Comparison of ENCODE assay signal across 12 cellular contexts in genomic region chr5:136087961-136088871, GRCh38. TPM values are rescaled to one million over a fixed set of nuclear protein-coding genes. Genes with fewer than 3 reads are reported as not detected.
DNase-seq lines count a peak whose midpoint lies in the region; ATAC-seq, FAIRE-seq and TF ChIP-seq lines count a peak whose summit lies in the region.
"Had no signal": no experiment of that assay in that cellular context is flagged by ENCODE, and none has a peak within 500 bp of the region (broad histone marks: within the 10 kb centered on the region; RNA-seq: fewer than 3 reads in every experiment).

No MANE protein-coding gene starts in this region.

- no peak for TF ChIP-seq CTCF in ascending aorta (IDR thresholded peaks at IDR 0.05)
- TF ChIP-seq CTCF in heart right ventricle (IDR thresholded peaks at IDR 0.05): no peak
- TF ChIP-seq CTCF in pancreas (IDR thresholded peaks at IDR 0.05): no peak

- H3K27ac ChIP-seq in ascending aorta (peak overlapping the region; percentile 49 to 79), heart right ventricle (peak overlapping the region; percentile 81 to 95 (median 86)), pancreas (peak overlapping the region in 2 of 4 donors; percentile 48 to 67)

- H3K27me3 ChIP-seq in ascending aorta: no peaks in the 10 kb centered on the region
- H3K27me3 ChIP-seq in heart right ventricle: no peaks in the 10 kb centered on the region
- no peaks in the 10 kb centered on the region for H3K27me3 ChIP-seq in pancreas

- peak; percentile 74 for DNase-seq in AG08395 (ENCODE audit: low spot score)
- DNase-seq in ascending aorta (ENCODE audit: low spot score in 2 of 2): peak; percentile 16 to 80
- peak; percentile 85 to 93 for DNase-seq in heart right ventricle
- DNase-seq in pancreas: peak; percentile 60 to 87 (median 82)
- DNase-seq in stimulated activated CD4-positive, alpha-beta T cell treated with anti-CD3 and anti-CD28 coated beads, Interleukin-4, amount 100 ng/mL, for 4 hours: no peak
- no peak for DNase-seq in NCI-H2081 (lab: John Stamatoyannopoulos, UW)
- DNase-seq in frontal cortex (ENCODE audit: low spot score in 2 of 2): no peak
- DNase-seq: GF-D8, natural killer cell had no signal

- H3K36me3 ChIP-seq in ascending aorta (no peaks in the 10 kb centered on the region), heart right ventricle (no peaks in the 10 kb centered on the region), pancreas (no peaks in the 10 kb centered on the region)

- H3K4me1 ChIP-seq in ascending aorta: peaks cover 0 to 5% of the 10 kb centered on the region in 2 donors
- H3K4me1 ChIP-seq in heart right ventricle: peaks cover 7 to 63% (median 38%) of the 10 kb centered on the region in 9 donors
- peaks cover 4 to 10% (median 6%) of the 10 kb centered on the region in 3 donors for H3K4me1 ChIP-seq in pancreas

- H3K9me3 ChIP-seq in ascending aorta (no peaks in the 10 kb centered on the region), heart right ventricle (no peaks in the 10 kb centered on the region), pancreas (no peaks in the 10 kb centered on the region)

- H3K4me3 ChIP-seq in ascending aorta: no peak overlapping the region
- peak overlapping the region in 2 of 10 donors; percentile 18 for H3K4me3 ChIP-seq in heart right ventricle
- H3K4me3 ChIP-seq in pancreas: no peak overlapping the region

- intact Hi-C loops in ascending aorta (cut with DNase I) (no loop called here), heart right ventricle (cut with DNase I) (loop anchor here in 7 of 10 donors (2.0 to 10.0 kb wide), 5 partner anchors 44 to 203 kb away; partner anchors contain the start of gene SMAD5 (in 7 of the 7)), pancreas (cut with DNase I) (no loop called here)

- peak; percentile 97 to 99 (median 98) for ATAC-seq in heart right ventricle
- peak; percentile 92 to 95 (median 93) for ATAC-seq in pancreas
- no peak for ATAC-seq in GM18517 (IDR thresholded peaks at IDR 0.05; ENCODE audit: unreplicated experiment)
- ATAC-seq: natural killer cell had no signal

- FAIRE-seq in pancreas (lab: Jason Lieb, UNC) (no peak), frontal cortex (lab: Jason Lieb, UNC) (no peak)
- FAIRE-seq: A204.1, GM19239 had no signal

- WGBS in heart right ventricle, 2 donors: 25 to 34% methylated on average over 16 of the region's 16 CpGs
- 49 to 55% methylated on average over 16 of the region's 16 CpGs for WGBS in pancreas, 2 donors

RNA-seq across cellular contexts. Expression of gene SMAD5, which starts 44.4 kb away (rescaled TPM):
- 23.8 TPM for total RNA-seq in ascending aorta
- 10 to 100 TPM; 33.3 to 53.8 (median 39.8) TPM for total RNA-seq in heart right ventricle
- polyA plus RNA-seq in heart right ventricle: 1 to 10 TPM; 7.0 to 8.5 TPM
- total RNA-seq in pancreas: 10 to 100 TPM; 18.5 to 46.1 (median 23.4) TPM
- 1 to 10 TPM; 4.3 to 8.8 TPM for polyA plus RNA-seq in pancreas
- total RNA-seq in frontal cortex: 27.7 TPM

RNA-seq across cellular contexts. Expression of gene TGFBI, which starts 59.4 kb away (rescaled TPM):
- total RNA-seq in ascending aorta (174 TPM), heart right ventricle (100 to 1,000 TPM in 1 of 10 donors, 10 to 100 TPM in 9; 29.6 to 137 (median 46.2) TPM), pancreas (10 to 100 TPM in 3 of 6 donors, 1 to 10 TPM in 3; 3.7 to 50.1 (median 12.2) TPM), frontal cortex (4.9 TPM)
- polyA plus RNA-seq in heart right ventricle (10 to 100 TPM; 65.5 to 69.9 TPM), pancreas (10 to 100 TPM; 14.2 to 17.6 TPM)

Comparison
In these comparisons a context has a peak if more than half of its experiments do, and no peak if none do; other contexts are left out.
1. DNase-seq: peak in AG08395 (single experiment), ascending aorta (2 of 2), heart right ventricle (2 of 2) and pancreas (6 of 6); none in stimulated activated CD4-positive, alpha-beta T cell treated with anti-CD3 and anti-CD28 coated beads, Interleukin-4, amount 100 ng/mL, for 4 hours (0 of 2), NCI-H2081 (0 of 2) and frontal cortex (0 of 2).
2. intact Hi-C loops: an anchor here in heart right ventricle (2.0 to 10.0 kb wide); none called in ascending aorta and pancreas.